In genomic region chr19:1361601-1362384, GRCh38 we compare ENCODE assay signal across 12 cellular contexts. TPM values are rescaled to one million over a fixed set of nuclear protein-coding genes. Genes with fewer than 3 reads are reported as not detected.
DNase-seq lines count a peak whose midpoint lies in the region; ATAC-seq, FAIRE-seq and TF ChIP-seq lines count a peak whose summit lies in the region.
"Had no signal": no experiment of that assay in that cellular context is flagged by ENCODE, and none has a peak within 500 bp of the region (broad histone marks: within the 10 kb centered on the region; RNA-seq: fewer than 3 reads in every experiment).

No MANE protein-coding gene starts in this region.

- H3K27me3 ChIP-seq in mesenchymal stem cell (ENCODE audit: control insufficient read depth in 1 of 2, insufficient read depth in 1 of 2, low read length in 2 of 2): no peaks in the 10 kb centered on the region
- no peaks in the 10 kb centered on the region for H3K27me3 ChIP-seq in CD8-positive, alpha-beta memory T cell (ENCODE audit: insufficient read depth, low read length, poor library complexity, severe bottlenecking)

- DNase-seq in ACHN (peak; percentile 56), chondrocyte (ENCODE audit: low spot score) (no peak), mesenchymal stem cell (peak; percentile 32), frontal cortex (ENCODE audit: low spot score in 2 of 2) (no peak)
- DNase-seq in CD8-positive, alpha-beta memory T cell: no peak
- DNase-seq: activated effector memory CD4-positive, alpha-beta T cell treated with anti-CD3 and anti-CD28 coated beads, Interleukin-2, amount 50 U/mL, for 16 hours; SHP77 had no signal

- H4K8ac ChIP-seq in mesenchymal stem cell (ENCODE audit: low read length): no peak overlapping the region

- no peak for FAIRE-seq in frontal cortex (lab: Jason Lieb, UNC)
- FAIRE-seq: D721Med, islet of Langerhans had no signal

- H3K23ac ChIP-seq in mesenchymal stem cell (ENCODE audit: low read length in 2 of 2): peak overlapping the region in 1 of 2 experiments; percentile 48

- H3K4me1 Mint-ChIP-seq in chondrocyte (ENCODE audit: low read depth): peaks cover 48% of the 10 kb centered on the region
- H3K4me1 Mint-ChIP-seq in CD8-positive, alpha-beta memory T cell: peaks cover 19 to 33% (median 33%) of the 10 kb centered on the region in 3 donors

- no peak overlapping the region for H2BK120ac ChIP-seq in mesenchymal stem cell (ENCODE audit: low read depth, low read length)

- H3K9ac ChIP-seq in mesenchymal stem cell (ENCODE audit: low read length): peak overlapping the region; percentile 81

- 93% methylated on average over 26 of the region's 30 CpGs for WGBS in mesenchymal stem cell

- no peak overlapping the region for H3K18ac ChIP-seq in mesenchymal stem cell (ENCODE audit: low read depth in 1 of 2, low read length in 2 of 2)

- no peaks in the 10 kb centered on the region for H3K9me3 ChIP-seq in mesenchymal stem cell (ENCODE audit: control insufficient read depth, low read length)
- H3K9me3 ChIP-seq in CD8-positive, alpha-beta memory T cell (ENCODE audit: low read length): no peaks in the 10 kb centered on the region

- in situ Hi-C loops in ACHN (cut with HindIII; ENCODE audit: low pct_ligation_motif_present, low pct_unique_long_range_greater_than_20kb, low sequenced_read_pairs): no loop called here

- CTCF ChIA-PET in CD8-positive, alpha-beta memory T cell (lab: Charles Lee): no interaction called here

- peak overlapping the region; percentile 90 for H3K27ac ChIP-seq in mesenchymal stem cell (ENCODE audit: low read length, poor library complexity, severe bottlenecking)
- no peak overlapping the region for H3K27ac ChIP-seq in CD8-positive, alpha-beta memory T cell (ENCODE audit: low read depth, low read length)

- H3K27ac Mint-ChIP-seq in chondrocyte (ENCODE audit: unreplicated experiment): peak overlapping the region; percentile 95
- peak overlapping the region in 2 of 8 donors; percentile 35 to 54 for H3K27ac Mint-ChIP-seq in CD8-positive, alpha-beta memory T cell

- POLR2A ChIA-PET in CD8-positive, alpha-beta memory T cell (lab: Charles Lee): no interaction called here

- peak overlapping the region; percentile 76 for H3K4me3 Mint-ChIP-seq in chondrocyte (ENCODE audit: unreplicated experiment)
- no peak overlapping the region for H3K4me3 Mint-ChIP-seq in CD8-positive, alpha-beta memory T cell

- peak; percentile 33; the same call in 1 of the 2 replicates for TF ChIP-seq EP300 in Ishikawa (IDR thresholded peaks at IDR 0.05; ENCODE audit: borderline replicate concordance)

- peak overlapping the region in 1 of 2 experiments; percentile 71 for H3K4me3 ChIP-seq in mesenchymal stem cell (ENCODE audit: insufficient read depth in 1 of 2, low read depth in 1 of 2, low read length in 2 of 2)
- no peak overlapping the region for H3K4me3 ChIP-seq in CD8-positive, alpha-beta memory T cell (ENCODE audit: low read length)

- H3K36me3 Mint-ChIP-seq in chondrocyte (ENCODE audit: low read depth): peaks cover 24% of the 10 kb centered on the region
- peaks cover 4 to 70% (median 11%) of the 10 kb centered on the region in 3 donors for H3K36me3 Mint-ChIP-seq in CD8-positive, alpha-beta memory T cell

- peaks cover 22% of the 10 kb centered on the region for H3K4me1 ChIP-seq in mesenchymal stem cell (ENCODE audit: control insufficient read depth, insufficient read depth, low read depth, low read length)
- peaks cover 13% of the 10 kb centered on the region for H3K4me1 ChIP-seq in CD8-positive, alpha-beta memory T cell (ENCODE audit: insufficient read depth, low read length)

- peak overlapping the region in 1 of 2 experiments; percentile 14 for H3K14ac ChIP-seq in mesenchymal stem cell (ENCODE audit: low read length in 2 of 2)

- ATAC-seq in HG03108 (IDR thresholded peaks at IDR 0.05; ENCODE audit: unreplicated experiment): no peak
- no peak for ATAC-seq in GM21619 (IDR thresholded peaks at IDR 0.05; ENCODE audit: unreplicated experiment)

- no peak for TF ChIP-seq CTCF in chondrocyte (IDR thresholded peaks at IDR 0.05)

- H3K4me2 ChIP-seq in mesenchymal stem cell (ENCODE audit: low read length, poor library complexity, severe bottlenecking): peak overlapping the region; percentile 75

- no peaks in the 10 kb centered on the region for H3K9me3 Mint-ChIP-seq in chondrocyte (ENCODE audit: low read depth)
- H3K9me3 Mint-ChIP-seq in CD8-positive, alpha-beta memory T cell: no peaks in the 10 kb centered on the region

- H2AFZ ChIP-seq in mesenchymal stem cell (ENCODE audit: low read depth, low read length): no peak overlapping the region

- TF ChIP-seq RAD21 in Ishikawa (IDR thresholded peaks at IDR 0.05; ENCODE audit: low read depth): no peak

- H3K36me3 ChIP-seq in mesenchymal stem cell (ENCODE audit: control insufficient read depth in 1 of 2, insufficient read depth in 2 of 2, low read depth in 1 of 2, low read length in 2 of 2): peaks cover 58 to 83% of the 10 kb centered on the region in 2 experiments
- H3K36me3 ChIP-seq in CD8-positive, alpha-beta memory T cell (ENCODE audit: insufficient read depth, low read length): peaks cover 6% of the 10 kb centered on the region

- peaks cover 32% of the 10 kb centered on the region for H3K79me1 ChIP-seq in mesenchymal stem cell (replicated peaks; ENCODE audit: low read length, poor library complexity, severe bottlenecking)

- no peaks in the 10 kb centered on the region for H3K27me3 Mint-ChIP-seq in chondrocyte (ENCODE audit: low read depth)
- H3K27me3 Mint-ChIP-seq in CD8-positive, alpha-beta memory T cell: peaks cover 0 to 1% of the 10 kb centered on the region in 2 donors

- H2BK5ac ChIP-seq in mesenchymal stem cell (ENCODE audit: low read depth, low read length, poor library complexity, severe bottlenecking): peak overlapping the region; percentile 51

- H2BK12ac ChIP-seq in mesenchymal stem cell (ENCODE audit: low read length in 2 of 2): no peak overlapping the region

- H2AK5ac ChIP-seq in mesenchymal stem cell (ENCODE audit: low read length, severe bottlenecking): peak overlapping the region; percentile 58

- no peak overlapping the region for H3K4ac ChIP-seq in mesenchymal stem cell (ENCODE audit: low read depth in 1 of 2, low read length in 2 of 2)

- no peak overlapping the region for H2BK15ac ChIP-seq in mesenchymal stem cell (ENCODE audit: low read depth, poor library complexity, severe bottlenecking)

- no peak overlapping the region for H4K91ac ChIP-seq in mesenchymal stem cell (ENCODE audit: low read length)

TF ChIP-seq in Ishikawa, 13 proteins besides CTCF, POLR2A, EP300 and RAD21:
- TF ChIP-seq TEAD4 (IDR thresholded peaks at IDR 0.05): no peak
- peak; percentile 26; the same call in 1 of the 2 replicates for TF ChIP-seq MAX (IDR thresholded peaks at IDR 0.05)
- no peak for TF ChIP-seq ZBTB7A (IDR thresholded peaks at IDR 0.05; ENCODE audit: low read depth)
- no peak for TF ChIP-seq TAF1 (IDR thresholded peaks at IDR 0.05; ENCODE audit: low read depth)
- TF ChIP-seq NFIC (IDR thresholded peaks at IDR 0.05): peak; percentile 91
- TF ChIP-seq CEBPB (IDR thresholded peaks at IDR 0.05): no peak
- no peak; the same call in 1 of the 2 replicates for TF ChIP-seq FOXM1 (IDR thresholded peaks at IDR 0.05; ENCODE audit: borderline replicate concordance, low read depth)
- TF ChIP-seq TCF12 (IDR thresholded peaks at IDR 0.05; ENCODE audit: low read depth): 0 out of 2 replicates have a peak, but pooled peaks have one; percentile 39

RNA-seq across cellular contexts. Expression of gene NDUFS7, which starts 21.9 kb away (rescaled TPM):
- 57.3 to 66.1 TPM (median 57.8 TPM) in 3 replicates for total RNA-seq in chondrocyte
- 54.3 TPM for polyA plus RNA-seq in mesenchymal stem cell (2013, experiment 1 of 2)
- 52.4 TPM for polyA plus RNA-seq in mesenchymal stem cell (2013, experiment 2 of 2)
- 100 to 1,000 TPM; 102 to 104 TPM for total RNA-seq in CD8-positive, alpha-beta memory T cell
- 207 TPM for polyA plus RNA-seq in CD8-positive, alpha-beta memory T cell
- 27.7 TPM for total RNA-seq in frontal cortex

RNA-seq across cellular contexts. Expression of gene GAMT, which starts 39.5 kb away (rescaled TPM):
- total RNA-seq in chondrocyte (30.1 to 34.3 TPM (median 32.5 TPM) in 3 replicates), frontal cortex (15.5 TPM)
- polyA plus RNA-seq in mesenchymal stem cell (2013, experiment 1 of 2): 33.5 TPM
- polyA plus RNA-seq in mesenchymal stem cell (2013, experiment 2 of 2): 34.5 TPM
- total RNA-seq in CD8-positive, alpha-beta memory T cell: 10 to 100 TPM; 29.0 to 29.5 TPM
- polyA plus RNA-seq in CD8-positive, alpha-beta memory T cell: 20.4 TPM

RNA-seq across cellular contexts. Expression of gene DAZAP1, which starts 45.6 kb away (rescaled TPM):
- total RNA-seq in chondrocyte (81.1 to 88.0 TPM (median 82.5 TPM) in 3 replicates), frontal cortex (43.6 TPM)
- polyA plus RNA-seq in mesenchymal stem cell (2013, experiment 1 of 2): 65.2 TPM
- 66.2 TPM for polyA plus RNA-seq in mesenchymal stem cell (2013, experiment 2 of 2)
- total RNA-seq in CD8-positive, alpha-beta memory T cell: 100 to 1,000 TPM; 253 TPM
- 7.7 TPM for polyA plus RNA-seq in CD8-positive, alpha-beta memory T cell

Comparison
In these comparisons a context has a peak if more than half of its experiments do, and no peak if none do; other contexts are left out.
1. DNase-seq: peak in ACHN (single experiment) and mesenchymal stem cell (single experiment); none in chondrocyte (single experiment), CD8-positive, alpha-beta memory T cell (0 of 5) and frontal cortex (0 of 2).